In the genomic region with DNA sequence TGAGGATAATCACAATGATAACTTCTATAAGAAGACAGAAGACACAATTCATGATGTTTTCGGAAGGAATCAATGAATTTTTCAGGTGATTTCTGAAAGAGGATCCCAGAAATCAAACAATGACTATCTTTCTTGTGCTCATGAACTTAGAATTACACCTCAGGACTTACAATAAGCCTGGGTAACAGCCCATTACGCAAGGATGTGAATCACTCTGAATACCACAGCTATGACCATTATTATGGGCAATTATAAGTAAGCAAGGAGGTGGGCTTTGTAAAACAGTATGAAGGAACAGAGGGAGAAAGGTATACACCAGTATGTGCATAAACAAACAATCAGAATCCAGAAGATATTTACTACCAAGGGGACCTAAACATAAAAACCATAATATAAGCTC, we compare ENCODE assay signal across 1 cellular context.
TF ChIP-seq lines count a peak whose summit lies in the region.

No MANE protein-coding gene starts in this region.

TF ChIP-seq in K562, 482 proteins besides CTCF, POLR2A, EP300 and RAD21 (continued from another document):
- TF ChIP-seq, protein P1, sequence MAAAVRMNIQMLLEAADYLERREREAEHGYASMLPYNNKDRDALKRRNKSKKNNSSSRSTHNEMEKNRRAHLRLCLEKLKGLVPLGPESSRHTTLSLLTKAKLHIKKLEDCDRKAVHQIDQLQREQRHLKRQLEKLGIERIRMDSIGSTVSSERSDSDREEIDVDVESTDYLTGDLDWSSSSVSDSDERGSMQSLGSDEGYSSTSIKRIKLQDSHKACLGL (CRISPR knock-in tag; IDR thresholded peaks at IDR 0.05; ENCODE audit: borderline replicate concordance, poor library complexity, severe bottlenecking) = no peak
- TF ChIP-seq CEBPG (CRISPR knock-in tag; IDR thresholded peaks at IDR 0.05) (no peak), CEBPG (tag; conservative IDR thresholded peaks at IDR 0.05 in 1 of 2, IDR thresholded peaks at IDR 0.05 in 1 of 2) (peak; percentile 25 to 87; a peak in 2 of 4 replicates), SNAPC5 (CRISPR knock-in tag; IDR thresholded peaks at IDR 0.05) (no peak), FOSL1 (tag; conservative IDR thresholded peaks at IDR 0.05) (peak; percentile 63), E2F8 (IDR thresholded peaks at IDR 0.05; ENCODE audit: low read depth, partially characterized antibody) (no peak), SIN3A (IDR thresholded peaks at IDR 0.05; ENCODE audit: borderline replicate concordance in 2 of 2, control insufficient read depth in 1 of 2, low read depth in 2 of 2, low read length in 2 of 2) (no peak)
TF ChIP-seq in K562: peak in this region for 4.
